12 cellular contexts compared by ENCODE assay signal in genomic region chr11:111416231-111416960, GRCh38. TPM values are rescaled to one million over a fixed set of nuclear protein-coding genes. Genes with fewer than 3 reads are reported as not detected.
DNase-seq lines count a peak whose midpoint lies in the region; ATAC-seq and TF ChIP-seq lines count a peak whose summit lies in the region.
"Had no signal": no experiment of that assay in that cellular context is flagged by ENCODE, and none has a peak within 500 bp of the region (broad histone marks: within the 10 kb centered on the region; RNA-seq: fewer than 3 reads in every experiment).

No MANE protein-coding gene starts in this region.

- H2AK5ac ChIP-seq in neuronal stem cell (ENCODE audit: low read depth, low read length), result no peak overlapping the region

- H3K14ac ChIP-seq in neuronal stem cell (ENCODE audit: low read length), result no peak overlapping the region

- DNase-seq in GM12864 (ENCODE audit: low read depth), result no peak
- peak; percentile 97 for DNase-seq in Karpas-422
- DNase-seq in memory B cell (ENCODE audit: low spot score in 2 of 2), result no peak
- DNase-seq in T-helper 2 cell treated with Interferon-gamma antibody and Interleukin-4, amounts not matched to agents 5 μg/mL and 100 μg/mL, for 36 hours (ENCODE audit: low spot score), result no peak
- no peak for DNase-seq in DMS153 (lab: John Stamatoyannopoulos, UW)
- DNase-seq in NCI-H1694 (lab: John Stamatoyannopoulos, UW), result no peak
- no peak for DNase-seq in neuronal stem cell (ENCODE audit: low spot score)
- DNase-seq: activated CD4-positive, alpha-beta T cell treated with anti-CD3 and anti-CD28 coated beads for 1 hour; amniotic stem cell had no signal

- no peaks in the 10 kb centered on the region for H3K27me3 Mint-ChIP-seq in memory B cell
- H3K27me3 Mint-ChIP-seq in T-helper 2 cell treated with Interferon-gamma antibody and Interleukin-4, amounts not matched to agents 5 μg/mL and 100 μg/mL, for 36 hours (ENCODE audit: low read depth), result no peaks in the 10 kb centered on the region

- no peaks in the 10 kb centered on the region for H3K9me3 Mint-ChIP-seq in memory B cell
- H3K9me3 Mint-ChIP-seq in T-helper 2 cell treated with Interferon-gamma antibody and Interleukin-4, amounts not matched to agents 5 μg/mL and 100 μg/mL, for 36 hours, result no peaks in the 10 kb centered on the region

- H2AFZ ChIP-seq in Karpas-422 (ENCODE audit: low read length) (no peak overlapping the region; the same call in 1 of the 2 replicates), neuronal stem cell (ENCODE audit: low read length) (no peak overlapping the region)

- ATAC-seq in GM19397 (IDR thresholded peaks at IDR 0.05; ENCODE audit: unreplicated experiment), result peak; percentile 1
- ATAC-seq in memory B cell (ENCODE audit: low read depth), result no peak

- H3K9me2 ChIP-seq in Karpas-422 (replicated peaks; ENCODE audit: insufficient read depth, low read length), result no peaks in the 10 kb centered on the region

- no peak overlapping the region for H3K4ac ChIP-seq in neuronal stem cell (ENCODE audit: low read length)

- H3K9me3 ChIP-seq in Karpas-422 (ENCODE audit: low read length) (peaks cover 7% of the 10 kb centered on the region), neuronal stem cell (replicated peaks in 1 of 2; ENCODE audit: control insufficient read depth in 2 of 2, insufficient read depth in 1 of 2, low read depth in 1 of 2, low read length in 2 of 2) (no peaks in the 10 kb centered on the region)

- peak overlapping the region; percentile 82 for H3K27ac ChIP-seq in Karpas-422 (ENCODE audit: low read length)
- H3K27ac ChIP-seq in neuronal stem cell (replicated peaks; ENCODE audit: low read length), result no peak overlapping the region

- H3K36me3 Mint-ChIP-seq in memory B cell, result no peaks in the 10 kb centered on the region
- H3K36me3 Mint-ChIP-seq in T-helper 2 cell treated with Interferon-gamma antibody and Interleukin-4, amounts not matched to agents 5 μg/mL and 100 μg/mL, for 36 hours (ENCODE audit: low read depth), result no peaks in the 10 kb centered on the region

- H3K4me3 Mint-ChIP-seq in memory B cell, result peak overlapping the region; percentile 74
- no peak overlapping the region for H3K4me3 Mint-ChIP-seq in T-helper 2 cell treated with Interferon-gamma antibody and Interleukin-4, amounts not matched to agents 5 μg/mL and 100 μg/mL, for 36 hours

- WGBS in neuronal stem cell (ENCODE audit: extremely low coverage in 2 of 2, insufficient read length in 2 of 2, insufficient replicate concordance in 1 of 2), 2 donors, result no CpG with 5 or more reads among the region's 16 CpGs

- H4K8ac ChIP-seq in neuronal stem cell (ENCODE audit: low read depth, low read length), result no peak overlapping the region

- no peak overlapping the region for H2BK15ac ChIP-seq in neuronal stem cell (ENCODE audit: low read length)

- H3K4me1 ChIP-seq in Karpas-422 (ENCODE audit: low read length), result peaks cover 100% of the 10 kb centered on the region
- peaks cover 0 to 9% of the 10 kb centered on the region in 2 donors for H3K4me1 ChIP-seq in neuronal stem cell (ENCODE audit: control insufficient read depth in 2 of 2, insufficient read depth in 1 of 2, low read depth in 1 of 2, low read length in 2 of 2)

- H3K27me3 ChIP-seq in Karpas-422 (ENCODE audit: low read length) (no peaks in the 10 kb centered on the region), neuronal stem cell (ENCODE audit: control insufficient read depth in 3 of 3, insufficient read depth in 3 of 3, low read depth in 1 of 3, low read length in 3 of 3) (no peaks in the 10 kb centered on the region)

- H3K4me3 ChIP-seq in GM12864 (ENCODE audit: low read depth, low read length), result peak overlapping the region; percentile 22; the same call in 1 of the 2 replicates
- H3K4me3 ChIP-seq in Karpas-422 (ENCODE audit: low read length), result peak overlapping the region; percentile 29
- H3K4me3 ChIP-seq in neuronal stem cell (ENCODE audit: low read length in 2 of 2), result no peak overlapping the region

- H3K4me2 ChIP-seq in Karpas-422 (ENCODE audit: low read depth, low read length, poor library complexity, severe bottlenecking), result peak overlapping the region; percentile 61
- no peak overlapping the region for H3K4me2 ChIP-seq in neuronal stem cell (ENCODE audit: insufficient read depth, low read length, poor library complexity, severe bottlenecking)

- H3K18ac ChIP-seq in neuronal stem cell (ENCODE audit: low read length), result no peak overlapping the region

- no peak overlapping the region for H2BK120ac ChIP-seq in neuronal stem cell (ENCODE audit: low read depth, low read length)

- H3K36me3 ChIP-seq in Karpas-422 (ENCODE audit: insufficient read depth, low read length) (no peaks in the 10 kb centered on the region; the same call in 1 of the 2 replicates), neuronal stem cell (replicated peaks in 1 of 2; ENCODE audit: control insufficient read depth in 2 of 2, insufficient read depth in 2 of 2, low read length in 2 of 2) (no peaks in the 10 kb centered on the region)

- peak overlapping the region; percentile 100 for H3K27ac Mint-ChIP-seq in memory B cell
- H3K27ac Mint-ChIP-seq in T-helper 2 cell treated with Interferon-gamma antibody and Interleukin-4, amounts not matched to agents 5 μg/mL and 100 μg/mL, for 36 hours, result no peak overlapping the region

- TF ChIP-seq CTCF in GM12864 (IDR thresholded peaks at IDR 0.05; ENCODE audit: low read depth, low read length, missing control alignments), result no peak

- H4K91ac ChIP-seq in neuronal stem cell (ENCODE audit: low read depth, low read length, poor library complexity), result no peak overlapping the region

- H2BK5ac ChIP-seq in neuronal stem cell (ENCODE audit: low read length), result no peak overlapping the region

- no peak overlapping the region for H3K23ac ChIP-seq in neuronal stem cell (ENCODE audit: low read depth, low read length, poor library complexity)

- H2BK12ac ChIP-seq in neuronal stem cell (ENCODE audit: low read length), result no peak overlapping the region

- H3K4me1 Mint-ChIP-seq in memory B cell, result peaks cover 84% of the 10 kb centered on the region
- H3K4me1 Mint-ChIP-seq in T-helper 2 cell treated with Interferon-gamma antibody and Interleukin-4, amounts not matched to agents 5 μg/mL and 100 μg/mL, for 36 hours (ENCODE audit: low read depth), result peaks cover 40% of the 10 kb centered on the region

- H3K9ac ChIP-seq in Karpas-422 (ENCODE audit: low read length) (peak overlapping the region; percentile 64), neuronal stem cell (ENCODE audit: low read depth, low read length, poor library complexity) (no peak overlapping the region)

- no peaks in the 10 kb centered on the region for H3K79me2 ChIP-seq in Karpas-422 (ENCODE audit: low read length)

- H4K20me1 ChIP-seq in Karpas-422 (ENCODE audit: insufficient read depth, low read depth, low read length), result no peaks in the 10 kb centered on the region

- H3K79me1 ChIP-seq in neuronal stem cell (ENCODE audit: low read depth, low read length), result no peaks in the 10 kb centered on the region

RNA-seq across cellular contexts. Expression of gene POU2AF1, which starts 37.3 kb away (rescaled TPM):
- total RNA-seq in Karpas-422 (2014; rRNA removed; shearing (Covaris generic); ENCODE audit: low replicate concordance), result 803 and 894 TPM in 2 replicates
- polyA plus RNA-seq in neuronal stem cell (2013, experiment 1 of 2), result not detected
- not detected for polyA plus RNA-seq in neuronal stem cell (2013, experiment 2 of 2)
- total RNA-seq: myocyte, RPMI7951 had no signal

Comparison
In these comparisons a context has a peak if more than half of its experiments do, and no peak if none do; other contexts are left out.
1. H3K4me3 ChIP-seq: peak in GM12864 (single experiment) and Karpas-422 (single experiment); none in neuronal stem cell (0 of 2).